ENCODE assay signal across 18 cellular contexts in genomic region chr1:177561436-177561835, GRCh38.
DNase-seq lines count a peak whose midpoint lies in the region; ATAC-seq lines count a peak whose summit lies in the region.
"Had no signal": no experiment of that assay in that cellular context is flagged by ENCODE, and none has a peak within 500 bp of the region (broad histone marks: within the 10 kb centered on the region; RNA-seq: fewer than 3 reads in every experiment).

No MANE protein-coding gene starts in this region.

- no peak overlapping the region for H3K9ac ChIP-seq in mesendoderm (ENCODE audit: low read length)

- H3K18ac ChIP-seq in mesendoderm (ENCODE audit: low read length), result no peak overlapping the region

- no peaks in the 10 kb centered on the region for H3K79me1 ChIP-seq in mesendoderm (ENCODE audit: low read length)

- no peak overlapping the region for H3K4me3 ChIP-seq in mesendoderm (ENCODE audit: low read length)
- H3K4me3 ChIP-seq: Peyer's patch had no signal

- WGBS in mesendoderm (ENCODE audit: extremely low coverage, insufficient coverage, low lambda C conversion rate), result no CpG with 5 or more reads among the region's 1 CpG

- H3K27me3 ChIP-seq in mesendoderm (ENCODE audit: insufficient read depth, low read length, poor library complexity), result no peaks in the 10 kb centered on the region
- H3K27me3 ChIP-seq: Peyer's patch had no signal

- H3K27ac ChIP-seq in mesendoderm (ENCODE audit: low read depth, low read length), result no peak overlapping the region
- H3K27ac ChIP-seq: C4-2B, Peyer's patch had no signal

- no peak overlapping the region for H3K23ac ChIP-seq in mesendoderm (ENCODE audit: low read length)

- no peak overlapping the region for H2BK5ac ChIP-seq in mesendoderm (ENCODE audit: low read length)

- H4K8ac ChIP-seq in mesendoderm (ENCODE audit: low read depth, low read length), result no peak overlapping the region

- no peaks in the 10 kb centered on the region for H3K36me3 ChIP-seq in mesendoderm (ENCODE audit: control insufficient read depth, insufficient read depth, low read length)
- H3K36me3 ChIP-seq: Peyer's patch had no signal

- no peak overlapping the region for H2BK15ac ChIP-seq in mesendoderm (replicated peaks; ENCODE audit: low read depth)

- no peak overlapping the region for H3K56ac ChIP-seq in mesendoderm (ENCODE audit: low read length)

- ATAC-seq in GM19351 (IDR thresholded peaks at IDR 0.05; ENCODE audit: unreplicated experiment) (peak; percentile 79), HG02885 (IDR thresholded peaks at IDR 0.05; ENCODE audit: poor library complexity, unreplicated experiment) (peak; percentile 48)

- no peak overlapping the region for H2AK5ac ChIP-seq in mesendoderm (ENCODE audit: low read length)

- no peak overlapping the region for H2BK120ac ChIP-seq in mesendoderm (ENCODE audit: low read depth, low read length)

- no peaks in the 10 kb centered on the region for H3K4me1 ChIP-seq in mesendoderm (ENCODE audit: control insufficient read depth, low read depth, low read length)
- H3K4me1 ChIP-seq: Peyer's patch had no signal

- DNase-seq in NCI-H146 (lab: John Stamatoyannopoulos, UW) (peak; percentile 16), NCI-H146 treated with DMSO at 0.1 percent for 48 hours (lab: John Stamatoyannopoulos, UW; ENCODE audit: unreplicated experiment) (no peak), mesendoderm (peak; percentile 48), islet precursor cell (no peak)
- no peak for DNase-seq in activated T-cell treated with anti-CD3 and anti-CD28 coated beads, Interleukin-2, amount 50 U/mL, for 1 hour
- DNase-seq in activated naive CD4-positive, alpha-beta T cell treated with anti-CD3 and anti-CD28 coated beads, Interleukin-2, amount 50 U/mL, for 16 hours, result no peak
- DNase-seq: H9, KBM-7, NCI-H1048, NCI-H187 treated with DMSO at 0.1 percent for 48 hours, NCI-H446 treated with DMSO at 0.1 percent for 48 hours, NCI-H82, Peyer's patch, SHP77 treated with DMSO at 0.1 percent for 48 hours, T-helper 2 cell had no signal

- no peaks in the 10 kb centered on the region for H3K79me2 ChIP-seq in mesendoderm (ENCODE audit: control insufficient read depth, insufficient read depth, low read length)

- H3K4me2 ChIP-seq in mesendoderm (ENCODE audit: low read length), result no peak overlapping the region

- H3K4ac ChIP-seq in mesendoderm (ENCODE audit: low read depth, low read length), result no peak overlapping the region

- H4K5ac ChIP-seq in mesendoderm (ENCODE audit: low read length), result no peak overlapping the region

Comparison
In these comparisons a context has a peak if more than half of its experiments do, and no peak if none do; other contexts are left out.
1. DNase-seq: peak in NCI-H146 (single experiment) and mesendoderm (single experiment); none in NCI-H146 treated with DMSO at 0.1 percent for 48 hours (single experiment), activated T-cell treated with anti-CD3 and anti-CD28 coated beads, Interleukin-2, amount 50 U/mL, for 1 hour (single experiment), activated naive CD4-positive, alpha-beta T cell treated with anti-CD3 and anti-CD28 coated beads, Interleukin-2, amount 50 U/mL, for 16 hours (single experiment) and islet precursor cell (single experiment).